Comparison of ENCODE assay signal across 10 cellular contexts in genomic region chr18:44789704-44790103, GRCh38.
DNase-seq lines count a peak whose midpoint lies in the region; ATAC-seq and FAIRE-seq lines count a peak whose summit lies in the region.
"Had no signal": no experiment of that assay in that cellular context is flagged by ENCODE, and none has a peak within 500 bp of the region (broad histone marks: within the 10 kb centered on the region; RNA-seq: fewer than 3 reads in every experiment).

No MANE protein-coding gene starts in this region.

- H3K36me3 ChIP-seq in stomach smooth muscle (ENCODE audit: control insufficient read depth in 2 of 2, insufficient read depth in 2 of 2, low read length in 2 of 2) = no peaks in the 10 kb centered on the region

- H3K4me3 Mint-ChIP-seq in IgD-negative memory B cell = peak overlapping the region in 1 of 4 donors; percentile 31

- H3K4me1 Mint-ChIP-seq in IgD-negative memory B cell = peaks cover 47 to 64% (median 60%) of the 10 kb centered on the region in 3 donors

- peaks cover 61% of the 10 kb centered on the region for H3K4me1 ChIP-seq in stomach smooth muscle (ENCODE audit: control insufficient read depth, insufficient read depth, low read length)

- no peaks in the 10 kb centered on the region for H3K9me3 ChIP-seq in stomach smooth muscle (ENCODE audit: control insufficient read depth in 2 of 2, low read length in 2 of 2)

- DNase-seq in left lobe of liver (ENCODE audit: low spot score) (no peak), hypothalamus (lab: John Stamatoyannopoulos, UW) (no peak), RPMI8226 (no peak)
- DNase-seq in activated CD4-positive, alpha-beta T cell treated with anti-CD3 and anti-CD28 coated beads for 4 hours = no peak
- DNase-seq: activated CD4-positive, alpha-beta T cell treated with anti-CD3 and anti-CD28 coated beads, Interleukin-2, amount 50 U/mL, for 48 hours; DND-41 had no signal

- no peaks in the 10 kb centered on the region for H3K27me3 ChIP-seq in stomach smooth muscle (ENCODE audit: control insufficient read depth in 1 of 2, insufficient read depth in 2 of 2, low read length in 2 of 2)

- H3K27me3 Mint-ChIP-seq in IgD-negative memory B cell = peaks cover 1% of the 10 kb centered on the region

- peak overlapping the region; percentile 74 for H3K27ac ChIP-seq in stomach smooth muscle (ENCODE audit: low read length)

- peak overlapping the region in 2 of 3 donors; percentile 65 to 72 for H3K27ac Mint-ChIP-seq in IgD-negative memory B cell

- no peak overlapping the region for H3K4me3 ChIP-seq in stomach smooth muscle (ENCODE audit: low read length in 2 of 2)

- FAIRE-seq in endometrium (lab: Jason Lieb, UNC) = peak; percentile 92

- H3K36me3 Mint-ChIP-seq in IgD-negative memory B cell = peaks cover 4% of the 10 kb centered on the region

- no peaks in the 10 kb centered on the region for H3K9me3 Mint-ChIP-seq in IgD-negative memory B cell

- ATAC-seq in left lobe of liver (peak; percentile 69), HG02840 (IDR thresholded peaks at IDR 0.05; ENCODE audit: low FRiP score, unreplicated experiment) (no peak)

- H3K9ac ChIP-seq in stomach smooth muscle (ENCODE audit: low read length in 2 of 2) = peak overlapping the region; percentile 27 to 43
